15 cellular contexts compared by ENCODE assay signal in the genomic region with DNA sequence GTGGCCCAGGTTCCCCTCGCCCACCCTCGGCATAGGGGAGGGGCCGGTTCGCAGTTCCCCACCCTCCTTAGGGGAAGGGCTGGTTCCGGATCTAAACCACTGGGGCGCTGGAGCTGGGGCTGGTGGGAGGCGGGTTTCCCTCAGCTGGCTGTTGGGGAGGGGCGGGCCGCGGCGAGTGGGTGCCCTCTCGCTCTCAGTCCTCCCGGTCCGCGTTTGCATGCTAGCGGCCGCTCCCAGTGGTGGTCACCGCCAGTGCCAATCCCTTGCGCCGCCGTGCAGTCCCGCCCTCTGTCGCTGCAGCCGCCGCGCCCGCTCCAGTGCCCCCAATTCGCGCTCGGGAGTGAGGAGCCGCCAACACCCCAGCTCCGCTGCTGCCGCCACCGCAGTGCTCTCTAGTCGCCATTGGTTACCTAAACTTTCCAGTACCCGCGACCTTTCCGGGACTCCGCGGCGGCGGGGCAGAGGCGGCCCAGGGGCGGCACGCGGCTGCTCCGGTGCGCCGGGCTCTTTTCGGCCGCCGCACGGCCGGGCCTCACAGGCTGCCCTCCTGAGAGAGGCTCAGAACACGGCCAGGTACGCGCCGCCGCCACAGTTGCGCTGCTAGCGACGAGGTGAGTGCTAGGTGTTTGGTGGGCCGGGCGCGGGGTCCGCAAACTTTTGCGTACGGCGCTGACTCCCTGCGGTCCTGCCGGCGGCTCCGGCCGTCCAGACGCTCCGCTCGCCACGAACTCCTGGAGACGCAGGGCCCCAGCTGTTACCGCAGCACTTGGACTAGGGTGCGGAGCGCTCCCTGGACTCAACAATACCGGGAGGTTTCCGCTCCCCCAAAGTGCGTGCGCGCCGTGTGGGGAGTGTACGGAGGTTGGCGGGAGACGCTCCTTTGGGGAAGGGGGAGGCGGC. TPM values are rescaled to one million over a fixed set of nuclear protein-coding genes. Genes with fewer than 3 reads are reported as not detected.
DNase-seq lines count a peak whose midpoint lies in the region; ATAC-seq, FAIRE-seq and TF ChIP-seq lines count a peak whose summit lies in the region.
"Had no signal": no experiment of that assay in that cellular context is flagged by ENCODE, and none has a peak within 500 bp of the region (broad histone marks: within the 10 kb centered on the region; RNA-seq: fewer than 3 reads in every experiment).

A gene (plus strand): TSS at position 326 of the 900 bp plus-strand sequence. CDS start 114,388 bp downstream, outside the sequence.

- H3K9me3 ChIP-seq in transverse colon: no peaks in the 10 kb centered on the region

- TF ChIP-seq EP300 in transverse colon (IDR thresholded peaks at IDR 0.05; ENCODE audit: low read depth): no peak

- TF ChIP-seq CTCF in bronchial epithelial cell (IDR thresholded peaks at IDR 0.05; ENCODE audit: insufficient read depth, low read length, severe bottlenecking): no peak
- TF ChIP-seq CTCF in lower leg skin (IDR thresholded peaks at IDR 0.05): no peak
- no peak for TF ChIP-seq CTCF in transverse colon (IDR thresholded peaks at IDR 0.05)
- TF ChIP-seq CTCF in WTC11 (IDR thresholded peaks at IDR 0.05): no peak

- no peaks in the 10 kb centered on the region for H3K27me3 Mint-ChIP-seq in WTC11 (ENCODE audit: low read depth)
- H3K27me3 Mint-ChIP-seq: activated T-cell treated with anti-CD3 and anti-CD28 coated beads, Interleukin-2, amount 50 U/mL, for 24 hours had no signal

- no peak within 1 kb of the TSS for H3K27ac Mint-ChIP-seq in WTC11
- H3K27ac Mint-ChIP-seq: activated T-cell treated with anti-CD3 and anti-CD28 coated beads, Interleukin-2, amount 50 U/mL, for 24 hours; HFFc6 had no signal

- FAIRE-seq in bronchial epithelial cell (lab: Jason Lieb, UNC): no peak
- FAIRE-seq: endometrium had no signal

- peak; percentile 28 for DNase-seq in left ventricle myocardium superior
- DNase-seq in Right ventricle myocardium inferior (ENCODE audit: missing footprints): no peak
- DNase-seq in bronchial epithelial cell (ENCODE audit: low read depth): no peak
- DNase-seq in lower leg skin (ENCODE audit: low spot score in 2 of 2): no peak
- DNase-seq in transverse colon: no peak
- no peak for DNase-seq in WTC11 (ENCODE audit: low spot score)
- no peak for DNase-seq in NK-92 treated with Interleukin-12 subunit alpha and Interleukin-12 subunit beta, amount 100 ng/mL, for 24 hours (lab: John Stamatoyannopoulos, UW)
- DNase-seq in iPS-NIHi7 (ENCODE audit: extremely low spot score): no peak
- DNase-seq: activated T-cell treated with anti-CD3 and anti-CD28 coated beads, Interleukin-2, amount 50 U/mL, for 24 hours; DMS 273 treated with DMSO at 0.1 percent for 48 hours; HFFc6; mammary epithelial cell; NCI-H446 treated with DMSO at 0.1 percent for 48 hours; occipital lobe had no signal

- intact Hi-C loops in left ventricle myocardium superior (cut with micrococcal nuclease): no loop called here
- intact Hi-C loops in Right ventricle myocardium inferior (cut with DNase I): no loop called here
- intact Hi-C loops in lower leg skin (cut with DNase I; ENCODE audit: low total_unique reads): no loop called here
- intact Hi-C loops in transverse colon (cut with DNase I; ENCODE audit: low total_unique reads): no loop called here

- POLR2A ChIA-PET in WTC11 (lab: Charles Lee): no interaction called here

- peaks cover 0 to 3% (median 0%) of the 10 kb centered on the region in 4 donors for H3K4me1 ChIP-seq in transverse colon

- H3K36me3 Mint-ChIP-seq in WTC11: no peaks in the 10 kb centered on the region

- CTCF ChIA-PET in WTC11 (lab: Charles Lee): no interaction called here

- H3K36me3 ChIP-seq in bronchial epithelial cell (ENCODE audit: control insufficient read depth, insufficient read depth, low read length) (no peaks in the 10 kb centered on the region), transverse colon (no peaks in the 10 kb centered on the region)

- H3K4me3 Mint-ChIP-seq in WTC11: no peak within 1 kb of the TSS
- H3K4me3 Mint-ChIP-seq: activated T-cell treated with anti-CD3 and anti-CD28 coated beads, Interleukin-2, amount 50 U/mL, for 24 hours; HFFc6 had no signal

- ATAC-seq in left ventricle myocardium superior (peak; percentile 63), Right ventricle myocardium inferior (no peak), WTC11 (no peak)

- H3K4me1 Mint-ChIP-seq in WTC11: no peaks in the 10 kb centered on the region

- H3K27me3 ChIP-seq in bronchial epithelial cell (ENCODE audit: control insufficient read depth, insufficient read depth, low read length) (no peaks in the 10 kb centered on the region), transverse colon (peaks cover 13% of the 10 kb centered on the region)

- no peak for TF ChIP-seq POLR2A in lower leg skin (IDR thresholded peaks at IDR 0.05)
- TF ChIP-seq POLR2A in transverse colon (IDR thresholded peaks at IDR 0.05): peak; percentile 14

- H3K4me3 ChIP-seq in bronchial epithelial cell (ENCODE audit: low read depth, low read length): peak within 1 kb of the TSS; percentile 61
- H3K4me3 ChIP-seq in lower leg skin (ENCODE audit: low read depth, poor library complexity, severe bottlenecking): peak within 1 kb of the TSS; percentile 9
- H3K4me3 ChIP-seq in transverse colon: peak within 1 kb of the TSS in 2 of 4 donors; percentile 35 to 52

- no peak within 1 kb of the TSS for H3K27ac ChIP-seq in transverse colon

- no peaks in the 10 kb centered on the region for H3K9me3 Mint-ChIP-seq in WTC11
- H3K9me3 Mint-ChIP-seq: activated T-cell treated with anti-CD3 and anti-CD28 coated beads, Interleukin-2, amount 50 U/mL, for 24 hours; HFFc6 had no signal

- WGBS in lower leg skin, 2 donors: 0% methylated on average over 1 of the region's 92 CpGs; no CpG with 5 or more reads in 1 of the 2 donors
- WGBS in transverse colon (ENCODE audit: low coverage in 1 of 2), 2 donors: no CpG with 5 or more reads among the region's 92 CpGs

- in situ Hi-C loops in transverse colon (cut with MboI; ENCODE audit: low pct_ligation_motif_present in 1 of 4, low pct_unique_long_range_greater_than_20kb in 1 of 4, low sequenced_read_pairs in 3 of 4): no loop called here

TF ChIP-seq in WTC11, 78 proteins besides CTCF, POLR2A, EP300 and RAD21 (continues in another document):
- no peak for TF ChIP-seq TEAD1 (CRISPR knock-in tag; IDR thresholded peaks at IDR 0.05)
- TF ChIP-seq RORB (CRISPR knock-in tag; IDR thresholded peaks at IDR 0.05): no peak
- TF ChIP-seq, protein P1, sequence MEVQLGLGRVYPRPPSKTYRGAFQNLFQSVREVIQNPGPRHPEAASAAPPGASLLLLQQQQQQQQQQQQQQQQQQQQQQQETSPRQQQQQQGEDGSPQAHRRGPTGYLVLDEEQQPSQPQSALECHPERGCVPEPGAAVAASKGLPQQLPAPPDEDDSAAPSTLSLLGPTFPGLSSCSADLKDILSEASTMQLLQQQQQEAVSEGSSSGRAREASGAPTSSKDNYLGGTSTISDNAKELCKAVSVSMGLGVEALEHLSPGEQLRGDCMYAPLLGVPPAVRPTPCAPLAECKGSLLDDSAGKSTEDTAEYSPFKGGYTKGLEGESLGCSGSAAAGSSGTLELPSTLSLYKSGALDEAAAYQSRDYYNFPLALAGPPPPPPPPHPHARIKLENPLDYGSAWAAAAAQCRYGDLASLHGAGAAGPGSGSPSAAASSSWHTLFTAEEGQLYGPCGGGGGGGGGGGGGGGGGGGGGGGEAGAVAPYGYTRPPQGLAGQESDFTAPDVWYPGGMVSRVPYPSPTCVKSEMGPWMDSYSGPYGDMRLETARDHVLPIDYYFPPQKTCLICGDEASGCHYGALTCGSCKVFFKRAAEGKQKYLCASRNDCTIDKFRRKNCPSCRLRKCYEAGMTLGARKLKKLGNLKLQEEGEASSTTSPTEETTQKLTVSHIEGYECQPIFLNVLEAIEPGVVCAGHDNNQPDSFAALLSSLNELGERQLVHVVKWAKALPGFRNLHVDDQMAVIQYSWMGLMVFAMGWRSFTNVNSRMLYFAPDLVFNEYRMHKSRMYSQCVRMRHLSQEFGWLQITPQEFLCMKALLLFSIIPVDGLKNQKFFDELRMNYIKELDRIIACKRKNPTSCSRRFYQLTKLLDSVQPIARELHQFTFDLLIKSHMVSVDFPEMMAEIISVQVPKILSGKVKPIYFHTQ (CRISPR knock-in tag; IDR thresholded peaks at IDR 0.05): no peak
- TF ChIP-seq ELF4 (CRISPR knock-in tag; IDR thresholded peaks at IDR 0.05; ENCODE audit: low read depth): no peak
- TF ChIP-seq, protein P2, sequence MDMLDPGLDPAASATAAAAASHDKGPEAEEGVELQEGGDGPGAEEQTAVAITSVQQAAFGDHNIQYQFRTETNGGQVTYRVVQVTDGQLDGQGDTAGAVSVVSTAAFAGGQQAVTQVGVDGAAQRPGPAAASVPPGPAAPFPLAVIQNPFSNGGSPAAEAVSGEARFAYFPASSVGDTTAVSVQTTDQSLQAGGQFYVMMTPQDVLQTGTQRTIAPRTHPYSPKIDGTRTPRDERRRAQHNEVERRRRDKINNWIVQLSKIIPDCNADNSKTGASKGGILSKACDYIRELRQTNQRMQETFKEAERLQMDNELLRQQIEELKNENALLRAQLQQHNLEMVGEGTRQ (CRISPR knock-in tag; IDR thresholded peaks at IDR 0.05): no peak
- no peak for TF ChIP-seq MXD4 (CRISPR knock-in tag; IDR thresholded peaks at IDR 0.05; ENCODE audit: borderline replicate concordance)
- TF ChIP-seq ZNF219 (CRISPR knock-in tag; IDR thresholded peaks at IDR 0.05; ENCODE audit: borderline replicate concordance): no peak
- TF ChIP-seq NR3C1 (CRISPR knock-in tag; conservative IDR thresholded peaks at IDR 0.05; ENCODE audit: low read depth): no peak
- TF ChIP-seq HMGA2 (CRISPR knock-in tag; IDR thresholded peaks at IDR 0.05): no peak
- TF ChIP-seq NFATC4 (CRISPR knock-in tag; IDR thresholded peaks at IDR 0.05): no peak
- no peak for TF ChIP-seq ZNF396 (CRISPR knock-in tag; IDR thresholded peaks at IDR 0.05; ENCODE audit: borderline replicate concordance)
- TF ChIP-seq ZNF121 (CRISPR knock-in tag; IDR thresholded peaks at IDR 0.05): no peak
- no peak for TF ChIP-seq GTF2I (CRISPR knock-in tag; conservative IDR thresholded peaks at IDR 0.05)

RNA-seq across cellular contexts. Expression of the gene that starts here (rescaled TPM):
- total RNA-seq in left ventricle myocardium superior (not detected), Right ventricle myocardium inferior (0.16 TPM), bronchial epithelial cell (2.9 TPM in 1 of 2 replicates, not detected in the other), lower leg skin (1 to 10 TPM in 1 of 4 donors, under 1 TPM in 1, not detected in 2; 0.81 to 1.3 TPM), transverse colon (under 1 TPM in 1 of 4 donors, not detected in 3; 0.68 TPM), WTC11 (2021) (not detected in 3 replicates)
- total RNA-seq: HFFc6, mammary epithelial cell, occipital lobe had no signal
